ENCODE assay signal across 11 cellular contexts in genomic region chr11:47394050-47394321, GRCh38. TPM values are rescaled to one million over a fixed set of nuclear protein-coding genes. Genes with fewer than 3 reads are reported as not detected.
DNase-seq lines count a peak whose midpoint lies in the region; ATAC-seq and TF ChIP-seq lines count a peak whose summit lies in the region.
"Had no signal": no experiment of that assay in that cellular context is flagged by ENCODE, and none has a peak within 500 bp of the region (broad histone marks: within the 10 kb centered on the region; RNA-seq: fewer than 3 reads in every experiment).

No MANE protein-coding gene starts in this region.

- H3K9me3 ChIP-seq in duodenal mucosa (ENCODE audit: control insufficient read depth in 1 of 2, low read length in 2 of 2) (no peaks in the 10 kb centered on the region), vagina (no peaks in the 10 kb centered on the region)

- H3K9ac ChIP-seq in duodenal mucosa (ENCODE audit: low read depth in 1 of 2, low read length in 2 of 2), result peak overlapping the region in 1 of 2 donors; percentile 38

- H3K4me3 ChIP-seq in duodenal mucosa (ENCODE audit: low read depth in 1 of 2, low read length in 2 of 2) (peak overlapping the region; percentile 29 to 45), vagina (no peak overlapping the region)

- H3K4me1 Mint-ChIP-seq in stimulated activated naive CD8-positive, alpha-beta T cell treated with anti-CD3 and anti-CD28 coated beads, Interleukin-15, Interleukin-2, amounts not matched to agents 100 ng/mL and 50 ng/mL, for 24 hours (ENCODE audit: low read depth), result peaks cover 55% of the 10 kb centered on the region
- H3K4me1 Mint-ChIP-seq in naive B cell, result peaks cover 49 to 77% (median 76%) of the 10 kb centered on the region in 3 donors
- H3K4me1 Mint-ChIP-seq in MCF 10A (ENCODE audit: insufficient read depth, unreplicated experiment), result no peaks in the 10 kb centered on the region

- no peak for ATAC-seq in stimulated activated naive CD8-positive, alpha-beta T cell treated with anti-CD3 and anti-CD28 coated beads, Interleukin-15, Interleukin-2, amounts not matched to agents 100 U/mL and 50 U/mL, for 24 hours
- no peak for ATAC-seq in naive B cell (ENCODE audit: low read depth in 2 of 2)

- H3K4me3 Mint-ChIP-seq in stimulated activated naive CD8-positive, alpha-beta T cell treated with anti-CD3 and anti-CD28 coated beads, Interleukin-15, Interleukin-2, amounts not matched to agents 100 ng/mL and 50 ng/mL, for 24 hours, result no peak overlapping the region
- H3K4me3 Mint-ChIP-seq in naive B cell, result peak overlapping the region; percentile 64 to 95 (median 84)
- H3K4me3 Mint-ChIP-seq in MCF 10A (ENCODE audit: unreplicated experiment), result no peak overlapping the region
- H3K4me3 Mint-ChIP-seq: endodermal cell had no signal

- H3K36me3 Mint-ChIP-seq in stimulated activated naive CD8-positive, alpha-beta T cell treated with anti-CD3 and anti-CD28 coated beads, Interleukin-15, Interleukin-2, amounts not matched to agents 100 ng/mL and 50 ng/mL, for 24 hours (ENCODE audit: low read depth), result no peaks in the 10 kb centered on the region
- H3K36me3 Mint-ChIP-seq in naive B cell (no peaks in the 10 kb centered on the region), MCF 10A (ENCODE audit: insufficient read depth, unreplicated experiment) (peaks cover 3% of the 10 kb centered on the region)

- intact Hi-C loops in vagina (cut with DNase I), result no loop called here
- intact Hi-C loops in MCF 10A (cut with micrococcal nuclease), result no loop called here

- CTCF ChIA-PET in MCF 10A (lab: Yijun Ruan, JAX), result interaction anchor here (1.1 to 2.4 kb wide), 3 partner anchors 18 to 46 kb away, joined by 3 to 12 read pairs (median 4); no protein-coding TSS in a partner anchor

- peak overlapping the region; percentile 70 for H3K27ac ChIP-seq in duodenal mucosa (ENCODE audit: low read depth, low read length)
- peak overlapping the region; percentile 83 for H3K27ac ChIP-seq in vagina

- no peaks in the 10 kb centered on the region for H3K27me3 ChIP-seq in duodenal mucosa (ENCODE audit: control insufficient read depth in 1 of 2, insufficient read depth in 2 of 2, low read length in 2 of 2)
- H3K27me3 ChIP-seq in vagina, result no peaks in the 10 kb centered on the region

- DNase-seq in stimulated activated naive CD8-positive, alpha-beta T cell treated with anti-CD3 and anti-CD28 coated beads, Interleukin-15, Interleukin-2, amounts not matched to agents 100 U/mL and 50 U/mL, for 24 hours, result no peak
- no peak for DNase-seq in naive B cell
- no peak for DNase-seq in vagina (ENCODE audit: extremely low spot score in 2 of 2)
- no peak for DNase-seq in NCI-H1417 treated with DMSO at 0.1 percent for 48 hours (lab: John Stamatoyannopoulos, UW)
- no peak for DNase-seq in dedifferentiated amniotic fluid mesenchymal stem cell (ENCODE audit: extremely low spot score)
- no peak for DNase-seq in MCF 10A (ENCODE audit: unreplicated experiment)

- peak overlapping the region; percentile 90 for H3K27ac Mint-ChIP-seq in stimulated activated naive CD8-positive, alpha-beta T cell treated with anti-CD3 and anti-CD28 coated beads, Interleukin-15, Interleukin-2, amounts not matched to agents 100 ng/mL and 50 ng/mL, for 24 hours
- H3K27ac Mint-ChIP-seq in naive B cell (peak overlapping the region; percentile 60 to 97 (median 94)), MCF 10A (ENCODE audit: low read depth, unreplicated experiment) (no peak overlapping the region)
- H3K27ac Mint-ChIP-seq: endodermal cell had no signal

- TF ChIP-seq CTCF in vagina (IDR thresholded peaks at IDR 0.05) (no peak), MCF 10A (IDR thresholded peaks at IDR 0.05; ENCODE audit: unreplicated experiment) (no peak)

- H3K9me3 Mint-ChIP-seq in stimulated activated naive CD8-positive, alpha-beta T cell treated with anti-CD3 and anti-CD28 coated beads, Interleukin-15, Interleukin-2, amounts not matched to agents 100 ng/mL and 50 ng/mL, for 24 hours, result no peaks in the 10 kb centered on the region
- no peaks in the 10 kb centered on the region for H3K9me3 Mint-ChIP-seq in naive B cell
- no peaks in the 10 kb centered on the region for H3K9me3 Mint-ChIP-seq in MCF 10A (ENCODE audit: unreplicated experiment)
- H3K9me3 Mint-ChIP-seq: endodermal cell had no signal

- H3K4me1 ChIP-seq in duodenal mucosa (ENCODE audit: control insufficient read depth in 1 of 2, insufficient read depth in 2 of 2, low read length in 2 of 2) (peaks cover 10 to 30% of the 10 kb centered on the region in 2 donors), vagina (peaks cover 22% of the 10 kb centered on the region)

- no TSS peak for BruUV-seq in MCF 10A (replicated peaks; lab: Mats Ljungman, UMichigan)

- H3K27me3 Mint-ChIP-seq in stimulated activated naive CD8-positive, alpha-beta T cell treated with anti-CD3 and anti-CD28 coated beads, Interleukin-15, Interleukin-2, amounts not matched to agents 100 ng/mL and 50 ng/mL, for 24 hours, result no peaks in the 10 kb centered on the region
- H3K27me3 Mint-ChIP-seq in naive B cell (no peaks in the 10 kb centered on the region), MCF 10A (ENCODE audit: insufficient read depth, unreplicated experiment) (no peaks in the 10 kb centered on the region)

- no peaks in the 10 kb centered on the region for H3K36me3 ChIP-seq in duodenal mucosa (ENCODE audit: control insufficient read depth in 1 of 2, insufficient read depth in 2 of 2, low read length in 2 of 2)
- H3K36me3 ChIP-seq in vagina, result no peaks in the 10 kb centered on the region

- POLR2A ChIA-PET in MCF 10A (lab: Yijun Ruan, JAX), result interaction anchor here (0.8 kb wide), 1 partner anchor 22 kb away, joined by 3 read pairs; no protein-coding TSS in a partner anchor

- TF ChIP-seq POLR2A in vagina (IDR thresholded peaks at IDR 0.05), result no peak

RNA-seq across cellular contexts. Expression of gene SLC39A13, which starts 14.4 kb away (rescaled TPM):
- 10 to 100 TPM in 5 of 6 donors, 1 to 10 TPM in 1; 7.5 to 21.9 (median 17.2) TPM for polyA plus RNA-seq in naive B cell (ENCODE audit: low read depth in 6 of 6)
- total RNA-seq in vagina (53.5 TPM), MCF 10A (2022) (56.2 and 56.5 TPM in 2 replicates)

RNA-seq across cellular contexts. Expression of gene SPI1, which starts 15.6 kb away (rescaled TPM):
- 10 to 100 TPM; 42.8 to 74.6 (median 51.7) TPM for polyA plus RNA-seq in naive B cell (ENCODE audit: low read depth in 6 of 6)
- total RNA-seq in vagina, result 15.5 TPM
- not detected in 2 replicates for total RNA-seq in MCF 10A (2022)
- total RNA-seq: activated CD8-positive, alpha-beta memory T cell treated with anti-CD3 and anti-CD28 coated beads for 36 hours; endodermal cell had no signal
- polyA plus RNA-seq: BJ had no signal

RNA-seq across cellular contexts. Expression of gene PSMC3, which starts 32.3 kb away (rescaled TPM):
- 100 to 1,000 TPM in 2 of 6 donors, 10 to 100 TPM in 4; 78.6 to 109 (median 95.1) TPM for polyA plus RNA-seq in naive B cell (ENCODE audit: low read depth in 6 of 6)
- total RNA-seq in vagina (89.6 TPM), MCF 10A (2022) (162 and 194 TPM in 2 replicates)

RNA-seq across cellular contexts. Expression of gene MYBPC3, which starts 41.5 kb away (rescaled TPM):
- polyA plus RNA-seq in naive B cell (ENCODE audit: low read depth in 6 of 6), result not detected
- total RNA-seq in vagina (not detected), MCF 10A (2022) (not detected in 2 replicates)
- total RNA-seq: activated CD8-positive, alpha-beta memory T cell treated with anti-CD3 and anti-CD28 coated beads for 36 hours had no signal
- polyA plus RNA-seq: BJ had no signal

RNA-seq across cellular contexts. Expression of gene RAPSN, which starts 55.0 kb away (rescaled TPM):
- not detected for polyA plus RNA-seq in naive B cell (ENCODE audit: low read depth in 6 of 6)
- not detected for total RNA-seq in vagina
- total RNA-seq in MCF 10A (2022), result 0.51 and 0.64 TPM in 2 replicates

Comparison
In these comparisons a context has a peak if more than half of its experiments do, and no peak if none do; other contexts are left out.
1. H3K4me3 Mint-ChIP-seq: peak in naive B cell (8 of 8); none in stimulated activated naive CD8-positive, alpha-beta T cell treated with anti-CD3 and anti-CD28 coated beads, Interleukin-15, Interleukin-2, amounts not matched to agents 100 ng/mL and 50 ng/mL, for 24 hours (single experiment) and MCF 10A (single experiment).
2. H3K4me3 ChIP-seq: peak in duodenal mucosa (2 of 2); none in vagina (0 of 2).
3. RNA of gene SPI1, which starts 15.6 kb away (total RNA-seq): 15.5 TPM in vagina (single experiment); not detected in MCF 10A; every median in the first group is over 10 times any median in the second.